8 cellular contexts compared by ENCODE assay signal in genomic region chr10:100518761-100519241, GRCh38. TPM values are rescaled to one million over a fixed set of nuclear protein-coding genes. Genes with fewer than 3 reads are reported as not detected.
DNase-seq lines count a peak whose midpoint lies in the region; ATAC-seq and TF ChIP-seq lines count a peak whose summit lies in the region.

No MANE protein-coding gene starts in this region.

- H3K4me3 Mint-ChIP-seq in CD4-positive, CD25-positive, alpha-beta regulatory T cell, result no peak overlapping the region
- H3K4me3 Mint-ChIP-seq in nephron, result peak overlapping the region; percentile 83 to 93 (median 85)

- CTCF ChIA-PET in HEK293T (lab: Yijun Ruan, JAX), result interaction anchor here (0.6 to 2.5 kb wide), 20 partner anchors 8 to 359 kb away, joined by 3 to 19 read pairs (median 5); partner anchors contain the start of gene HIF1AN

- H3K27ac ChIP-seq in CD4-positive, CD25-positive, alpha-beta regulatory T cell (ENCODE audit: insufficient read depth, low read length, poor library complexity, severe bottlenecking), result no peak overlapping the region
- H3K27ac ChIP-seq in upper lobe of right lung, result no peak overlapping the region

- TF ChIP-seq CTCF in fibroblast of the aortic adventitia (IDR thresholded peaks at IDR 0.05; ENCODE audit: insufficient read depth, low read length) (peak; percentile 66), nephron (IDR thresholded peaks at IDR 0.05; ENCODE audit: unreplicated experiment in 3 of 3) (peak; percentile 64 to 86 (median 81)), upper lobe of right lung (IDR thresholded peaks at IDR 0.05) (peak; percentile 69)

- ATAC-seq in CD4-positive, CD25-positive, alpha-beta regulatory T cell (ENCODE audit: low read depth in 2 of 2), result peak; percentile 56 to 71
- ATAC-seq in upper lobe of right lung (peak; percentile 88), HG03469 (IDR thresholded peaks at IDR 0.05; ENCODE audit: unreplicated experiment) (no peak)

- H3K9me3 ChIP-seq in CD4-positive, CD25-positive, alpha-beta regulatory T cell (ENCODE audit: control insufficient read depth in 2 of 2, low read length in 2 of 2), result no peaks in the 10 kb centered on the region
- H3K9me3 ChIP-seq in upper lobe of right lung, result no peaks in the 10 kb centered on the region

- peaks cover 18% of the 10 kb centered on the region for H3K36me3 ChIP-seq in CD4-positive, CD25-positive, alpha-beta regulatory T cell (ENCODE audit: control insufficient read depth, insufficient read depth, low read length)
- H3K36me3 ChIP-seq in upper lobe of right lung, result peaks cover 20% of the 10 kb centered on the region

- peak overlapping the region; percentile 44 to 72 (median 45) for H3K27ac Mint-ChIP-seq in CD4-positive, CD25-positive, alpha-beta regulatory T cell
- no peak overlapping the region for H3K27ac Mint-ChIP-seq in nephron

- H3K27me3 Mint-ChIP-seq in CD4-positive, CD25-positive, alpha-beta regulatory T cell, result no peaks in the 10 kb centered on the region
- H3K27me3 Mint-ChIP-seq in nephron (ENCODE audit: low read depth), result peaks cover 40% of the 10 kb centered on the region

- H3K36me3 Mint-ChIP-seq in CD4-positive, CD25-positive, alpha-beta regulatory T cell, result peaks cover 24% of the 10 kb centered on the region
- peaks cover 20% of the 10 kb centered on the region for H3K36me3 Mint-ChIP-seq in nephron (ENCODE audit: low read depth)

- no peaks in the 10 kb centered on the region for H3K4me1 ChIP-seq in CD4-positive, CD25-positive, alpha-beta regulatory T cell (ENCODE audit: control insufficient read depth, insufficient read depth, low read length, poor library complexity, severe bottlenecking)
- H3K4me1 ChIP-seq in upper lobe of right lung, result peaks cover 7% of the 10 kb centered on the region

- H3K9me3 Mint-ChIP-seq in CD4-positive, CD25-positive, alpha-beta regulatory T cell, result no peaks in the 10 kb centered on the region
- H3K9me3 Mint-ChIP-seq in nephron, result no peaks in the 10 kb centered on the region

- intact Hi-C loops in upper lobe of right lung (cut with DNase I), result no loop called here

- H3K4me3 ChIP-seq in CD4-positive, CD25-positive, alpha-beta regulatory T cell (ENCODE audit: low read depth, low read length), result no peak overlapping the region
- H3K4me3 ChIP-seq in fibroblast of the aortic adventitia (ENCODE audit: low read depth, low read length), result no peak overlapping the region
- peak overlapping the region; percentile 39 for H3K4me3 ChIP-seq in upper lobe of right lung

- H3K4me1 Mint-ChIP-seq in CD4-positive, CD25-positive, alpha-beta regulatory T cell, result peaks cover 8 to 33% (median 22%) of the 10 kb centered on the region in 4 donors
- peaks cover 5% of the 10 kb centered on the region for H3K4me1 Mint-ChIP-seq in nephron

- DNase-seq in CD4-positive, CD25-positive, alpha-beta regulatory T cell, result peak; percentile 40 to 77 (median 60)
- DNase-seq in HEK293T (ENCODE audit: extremely low spot score) (peak; percentile 71), OCI-M1 (lab: John Stamatoyannopoulos, UW) (peak; percentile 89), fibroblast of the aortic adventitia (ENCODE audit: low read depth) (peak; percentile 75), upper lobe of right lung (no peak)
- DNase-seq in activated effector memory CD4-positive, alpha-beta T cell treated with anti-CD3 and anti-CD28 coated beads, Interleukin-2, amount 50 U/mL, for 16 hours, result peak; percentile 80

- POLR2A ChIA-PET in HEK293T (lab: Yijun Ruan, JAX), result interaction anchor here (0.7 to 1.7 kb wide), 4 partner anchors 11 to 145 kb away, joined by 3 to 6 read pairs (median 4); partner anchors contain the start of genes HIF1AN and NDUFB8

- no peaks in the 10 kb centered on the region for H3K27me3 ChIP-seq in CD4-positive, CD25-positive, alpha-beta regulatory T cell (ENCODE audit: control insufficient read depth, insufficient read depth, low read length)
- no peaks in the 10 kb centered on the region for H3K27me3 ChIP-seq in upper lobe of right lung

TF ChIP-seq in HEK293T, 16 proteins besides CTCF, POLR2A, EP300 and RAD21:
- TF ChIP-seq SUZ12 (IDR thresholded peaks at IDR 0.05) (no peak), HDGF (IDR thresholded peaks at IDR 0.05; ENCODE audit: borderline replicate concordance) (no peak)
TF ChIP-seq in HEK293T: peak in this region for 0.

RNA-seq across cellular contexts. Expression of gene SEC31B, which starts 0.9 kb away (rescaled TPM):
- total RNA-seq in CD4-positive, CD25-positive, alpha-beta regulatory T cell, result 73.3 TPM
- 1 to 10 TPM; 1.2 to 3.0 (median 2.6) TPM for polyA plus RNA-seq in CD4-positive, CD25-positive, alpha-beta regulatory T cell
- total RNA-seq in fibroblast of the aortic adventitia (ENCODE audit: low replicate concordance) (3.3 and 17.4 TPM in 2 replicates), upper lobe of right lung (18.2 TPM)

RNA-seq across cellular contexts. Expression of gene NDUFB8, which starts 10.9 kb away (rescaled TPM):
- total RNA-seq in CD4-positive, CD25-positive, alpha-beta regulatory T cell, result 183 TPM
- polyA plus RNA-seq in CD4-positive, CD25-positive, alpha-beta regulatory T cell, result 100 to 1,000 TPM; 517 to 714 (median 622) TPM
- total RNA-seq in fibroblast of the aortic adventitia (ENCODE audit: low replicate concordance) (98.9 and 134 TPM in 2 replicates), upper lobe of right lung (110 TPM)

RNA-seq across cellular contexts. Expression of gene HIF1AN, which starts 16.9 kb away (rescaled TPM):
- 42.9 TPM for total RNA-seq in CD4-positive, CD25-positive, alpha-beta regulatory T cell
- 10 to 100 TPM; 30.0 to 36.1 (median 31.9) TPM for polyA plus RNA-seq in CD4-positive, CD25-positive, alpha-beta regulatory T cell
- 12.9 and 17.3 TPM in 2 replicates for total RNA-seq in fibroblast of the aortic adventitia (ENCODE audit: low replicate concordance)
- total RNA-seq in upper lobe of right lung, result 36.8 TPM

RNA-seq across cellular contexts. Expression of gene WNT8B, which starts 56.0 kb away (rescaled TPM):
- not detected for total RNA-seq in CD4-positive, CD25-positive, alpha-beta regulatory T cell
- under 1 TPM in 1 of 4 donors, not detected in 3; 0.07 TPM for polyA plus RNA-seq in CD4-positive, CD25-positive, alpha-beta regulatory T cell
- total RNA-seq in fibroblast of the aortic adventitia (ENCODE audit: low replicate concordance) (not detected in 2 replicates), upper lobe of right lung (not detected)

Comparison
In these comparisons a context has a peak if more than half of its experiments do, and no peak if none do; other contexts are left out.
1. H3K27ac Mint-ChIP-seq: peak in CD4-positive, CD25-positive, alpha-beta regulatory T cell (3 of 3); none in nephron (0 of 3).
2. H3K4me3 Mint-ChIP-seq: peak in nephron (3 of 3); none in CD4-positive, CD25-positive, alpha-beta regulatory T cell (0 of 4).
3. Peak in every context shown above with its lines, with median percentiles within 50 percentile points of each other: CTCF ChIP-seq.